Comparison of ENCODE assay signal across 23 cellular contexts in the genomic region with DNA sequence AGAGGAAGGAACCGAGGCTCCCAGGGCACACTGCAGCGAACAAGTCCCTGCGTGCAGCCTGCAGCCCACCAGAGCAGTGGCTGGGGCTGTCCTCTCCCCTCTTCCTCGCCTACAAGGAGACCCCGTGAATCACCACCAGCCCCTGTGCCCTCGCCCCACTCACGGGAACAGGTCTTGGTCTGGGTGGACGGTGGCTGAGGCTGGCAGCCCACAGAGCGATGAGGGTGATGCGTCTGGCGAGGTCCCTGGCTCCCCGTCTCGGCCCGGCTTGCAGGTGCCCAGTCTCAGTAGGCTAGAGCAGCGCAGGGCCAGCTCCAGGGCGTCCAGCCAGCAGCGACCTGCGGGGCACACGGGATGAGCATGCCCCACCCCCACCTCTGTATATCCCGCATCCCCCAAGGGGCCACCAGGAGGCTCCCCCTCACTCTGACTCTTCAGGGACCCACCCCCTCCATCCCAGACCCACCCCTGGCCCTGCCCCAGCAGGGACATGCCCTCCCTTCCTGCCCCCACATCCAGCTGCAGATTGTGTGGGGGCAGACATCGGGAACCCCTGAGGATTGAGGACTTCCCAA. TPM values are rescaled to one million over a fixed set of nuclear protein-coding genes. Genes with fewer than 3 reads are reported as not detected.
DNase-seq lines count a peak whose midpoint lies in the region; ATAC-seq and TF ChIP-seq lines count a peak whose summit lies in the region.
"Had no signal": no experiment of that assay in that cellular context is flagged by ENCODE, and none has a peak within 500 bp of the region (broad histone marks: within the 10 kb centered on the region; RNA-seq: fewer than 3 reads in every experiment).

No MANE protein-coding gene starts in this region.

- ATAC-seq in SK-N-SH treated with all-trans-retinoic acid at 6 μM for 48 hours (no peak), activated B cell treated with CpG ODN at 0.5 μM for 24 hours (ENCODE audit: low read depth) (no peak), left lobe of liver (no peak), GM18505 (IDR thresholded peaks at IDR 0.05; ENCODE audit: unreplicated experiment) (no peak)
- no peak for ATAC-seq in stimulated activated naive B cell treated with anti-CD40 and anti-IgM and Interleukin-4, amounts not matched to agents 10 μg/mL and 1 μg/mL and 100 μg/mL, for 72 hours (replicated peaks)
- ATAC-seq: activated CD4-positive, CD25-positive, alpha-beta regulatory T cell treated with anti-CD3 and anti-CD28 coated beads, Interleukin-2, amount 50 U/mL, for 24 hours; stimulated activated memory B cell treated with anti-CD40 and anti-IgM and Interleukin-4, amounts not matched to agents 10 μg/mL and 1 μg/mL and 100 μg/mL, for 72 hours had no signal

- H3K4me1 ChIP-seq in SK-N-SH (ENCODE audit: control insufficient read depth in 1 of 2, insufficient read depth in 2 of 2, low read depth in 1 of 2, low read length in 1 of 2) = no peaks in the 10 kb centered on the region

- H3K27me3 Mint-ChIP-seq in activated B cell treated with CpG ODN at 0.5 μM for 24 hours = peaks cover 6% of the 10 kb centered on the region
- peaks cover 4 to 10% of the 10 kb centered on the region in 2 donors for H3K27me3 Mint-ChIP-seq in stimulated activated naive B cell treated with anti-CD40 and anti-IgM and Interleukin-4, amounts not matched to agents 10 μg/mL and 1 μg/mL and 100 μg/mL, for 72 hours
- H3K27me3 Mint-ChIP-seq: activated naive CD8-positive, alpha-beta T cell had no signal

- no peak for TF ChIP-seq EP300 in SK-N-SH (IDR thresholded peaks at IDR 0.05; ENCODE audit: borderline replicate concordance in 1 of 2, low read depth in 1 of 2, low read length in 1 of 2)

- no peaks in the 10 kb centered on the region for H3F3A ChIP-seq in SK-N-SH (replicated peaks; ENCODE audit: insufficient read depth)

- H4K20me1 ChIP-seq in SK-N-SH (ENCODE audit: insufficient read depth) = 0 out of 2 replicates have a peak, but pooled peaks cover 4% of the 10 kb centered on the region

- H3K4me3 ChIP-seq in SK-N-SH (ENCODE audit: low read depth in 2 of 2, low read length in 1 of 2) = no peak overlapping the region
- H3K4me3 ChIP-seq: SK-N-MC, skin epidermis, thoracic aorta had no signal

- H3K4me3 Mint-ChIP-seq in activated B cell treated with CpG ODN at 0.5 μM for 24 hours = no peak overlapping the region
- no peak overlapping the region for H3K4me3 Mint-ChIP-seq in stimulated activated naive B cell treated with anti-CD40 and anti-IgM and Interleukin-4, amounts not matched to agents 10 μg/mL and 1 μg/mL and 100 μg/mL, for 72 hours
- H3K4me3 Mint-ChIP-seq: activated naive CD8-positive, alpha-beta T cell; activated T-helper 1 cell treated with anti-CD3 and anti-CD28 coated beads, Interleukin-12 subunit alpha, Interleukin-12 subunit beta, Interleukin-2, Interleukin-4 antibody, amounts not matched to agents 30 ng/mL and 10 ng/mL and 1 ng/mL, durations not matched to agents 14 hours and 24 hours and 36 hours; HFFc6; stimulated activated memory B cell treated with anti-CD40 and anti-IgM and Interleukin-4, amounts not matched to agents 10 μg/mL and 1 μg/mL and 100 μg/mL, for 72 hours had no signal

- H3K36me3 Mint-ChIP-seq in activated B cell treated with CpG ODN at 0.5 μM for 24 hours (ENCODE audit: low read depth) = no peaks in the 10 kb centered on the region
- no peaks in the 10 kb centered on the region for H3K36me3 Mint-ChIP-seq in stimulated activated naive B cell treated with anti-CD40 and anti-IgM and Interleukin-4, amounts not matched to agents 10 μg/mL and 1 μg/mL and 100 μg/mL, for 72 hours
- H3K36me3 Mint-ChIP-seq: stimulated activated memory B cell treated with anti-CD40 and anti-IgM and Interleukin-4, amounts not matched to agents 10 μg/mL and 1 μg/mL and 100 μg/mL, for 72 hours had no signal

- no peaks in the 10 kb centered on the region for H3K4me1 Mint-ChIP-seq in activated B cell treated with CpG ODN at 0.5 μM for 24 hours
- H3K4me1 Mint-ChIP-seq in stimulated activated naive B cell treated with anti-CD40 and anti-IgM and Interleukin-4, amounts not matched to agents 10 μg/mL and 1 μg/mL and 100 μg/mL, for 72 hours = no peaks in the 10 kb centered on the region
- H3K4me1 Mint-ChIP-seq: stimulated activated memory B cell treated with anti-CD40 and anti-IgM and Interleukin-4, amounts not matched to agents 10 μg/mL and 1 μg/mL and 100 μg/mL, for 72 hours had no signal

- no peak for TF ChIP-seq RAD21 in SK-N-SH (IDR thresholded peaks at IDR 0.05; ENCODE audit: low read length)

- TF ChIP-seq POLR2A in GM18505 (IDR thresholded peaks at IDR 0.05; ENCODE audit: borderline replicate concordance, extremely low read depth, insufficient read depth, insufficient read length) = no peak

- POLR2A ChIA-PET in SK-N-SH (lab: Yijun Ruan, JAX) (no interaction called here), activated B cell treated with CpG ODN at 0.5 μM for 24 hours (lab: Charles Lee) (no interaction called here)

- H3K4me2 ChIP-seq in SK-N-SH = no peak overlapping the region
- H3K4me2 ChIP-seq: KMS-11 had no signal

- H3K9me2 ChIP-seq in SK-N-SH = no peaks in the 10 kb centered on the region

- intact Hi-C loops in activated B cell treated with CpG ODN at 0.5 μM for 24 hours (cut with micrococcal nuclease) = no loop called here

- no peak overlapping the region for H2AFZ ChIP-seq in SK-N-SH (ENCODE audit: low read depth)

- no peaks in the 10 kb centered on the region for H3K79me2 ChIP-seq in SK-N-SH (ENCODE audit: insufficient read depth)

- no peaks in the 10 kb centered on the region; the same call in 1 of the 2 replicates for H3K9me3 ChIP-seq in SK-N-SH
- H3K9me3 ChIP-seq: thoracic aorta had no signal

- H3K9me3 Mint-ChIP-seq in activated B cell treated with CpG ODN at 0.5 μM for 24 hours = no peaks in the 10 kb centered on the region
- H3K9me3 Mint-ChIP-seq in stimulated activated naive B cell treated with anti-CD40 and anti-IgM and Interleukin-4, amounts not matched to agents 10 μg/mL and 1 μg/mL and 100 μg/mL, for 72 hours = no peaks in the 10 kb centered on the region
- H3K9me3 Mint-ChIP-seq: activated T-helper 1 cell treated with anti-CD3 and anti-CD28 coated beads, Interleukin-12 subunit alpha, Interleukin-12 subunit beta, Interleukin-2, Interleukin-4 antibody, amounts not matched to agents 30 ng/mL and 10 ng/mL and 1 ng/mL, durations not matched to agents 14 hours and 24 hours and 36 hours; HFFc6; stimulated activated memory B cell treated with anti-CD40 and anti-IgM and Interleukin-4, amounts not matched to agents 10 μg/mL and 1 μg/mL and 100 μg/mL, for 72 hours had no signal

- no peak overlapping the region for H3K27ac ChIP-seq in SK-N-SH (ENCODE audit: low read depth in 2 of 2, low read length in 1 of 2)
- H3K27ac ChIP-seq: 22Rv1, KMS-11, SK-N-MC, skin epidermis, thoracic aorta had no signal

- DNase-seq in SK-N-SH (peak; percentile 42), activated B cell treated with CpG ODN at 0.5 μM for 24 hours (peak; percentile 12), left lobe of liver (ENCODE audit: low spot score) (peak; percentile 40), anterior cingulate cortex (lab: John Stamatoyannopoulos, UW) (no peak), GM03348 (ENCODE audit: low spot score) (no peak)
- no peak for DNase-seq in stimulated activated naive B cell treated with anti-CD40 and anti-IgM and Interleukin-4, amounts not matched to agents 10 μg/mL and 1 μg/mL and 100 μg/mL, for 72 hours
- DNase-seq: DND-41; HFFc6; kidney glomerular epithelial cell; NCI-H2171; NCI-H526; stimulated activated CD4-positive, alpha-beta T cell treated with anti-CD3 and anti-CD28 coated beads, Interleukin-1b, Interleukin-23, amount 100 ng/mL, for 48 hours had no signal

- no peak overlapping the region for H3K9ac ChIP-seq in SK-N-SH
- H3K9ac ChIP-seq: KMS-11 had no signal

- H3K27me3 ChIP-seq in SK-N-SH (ENCODE audit: insufficient read depth) = no peaks in the 10 kb centered on the region

- CTCF ChIA-PET in SK-N-SH (lab: Yijun Ruan, JAX) = interaction anchor here (0.6 kb wide), 1 partner anchor 68 kb away, joined by 3 read pairs; no protein-coding TSS in a partner anchor
- CTCF ChIA-PET in activated B cell treated with CpG ODN at 0.5 μM for 24 hours (lab: Charles Lee) = no interaction called here

- 89% methylated on average over 6 of the region's 21 CpGs for WGBS in SK-N-SH (ENCODE audit: low lambda C conversion rate)

- TF ChIP-seq CTCF in SK-N-SH (IDR thresholded peaks at IDR 0.05) (no peak), activated B cell treated with CpG ODN at 0.5 μM for 24 hours (IDR thresholded peaks at IDR 0.05) (no peak)

- H3K27ac Mint-ChIP-seq in activated B cell treated with CpG ODN at 0.5 μM for 24 hours = no peak overlapping the region
- H3K27ac Mint-ChIP-seq in stimulated activated naive B cell treated with anti-CD40 and anti-IgM and Interleukin-4, amounts not matched to agents 10 μg/mL and 1 μg/mL and 100 μg/mL, for 72 hours = peak overlapping the region; percentile 6
- H3K27ac Mint-ChIP-seq: activated naive CD8-positive, alpha-beta T cell; activated T-helper 1 cell treated with anti-CD3 and anti-CD28 coated beads, Interleukin-12 subunit alpha, Interleukin-12 subunit beta, Interleukin-2, Interleukin-4 antibody, amounts not matched to agents 30 ng/mL and 10 ng/mL and 1 ng/mL, durations not matched to agents 14 hours and 24 hours and 36 hours; HFFc6; stimulated activated memory B cell treated with anti-CD40 and anti-IgM and Interleukin-4, amounts not matched to agents 10 μg/mL and 1 μg/mL and 100 μg/mL, for 72 hours had no signal

- peaks cover 0 to 7% of the 10 kb centered on the region in 2 experiments for H3K36me3 ChIP-seq in SK-N-SH (replicated peaks in 1 of 2; ENCODE audit: control insufficient read depth in 1 of 2, insufficient read depth in 2 of 2, low read length in 1 of 2)

TF ChIP-seq in SK-N-SH, 30 proteins besides CTCF, POLR2A, EP300 and RAD21 (continues in another document):
- TF ChIP-seq FOXJ3 (CRISPR knock-in tag; IDR thresholded peaks at IDR 0.05) (no peak), RXRA (IDR thresholded peaks at IDR 0.05; ENCODE audit: borderline replicate concordance, low read depth) (no peak), ELF1 (IDR thresholded peaks at IDR 0.05) (no peak), TAF1 (IDR thresholded peaks at IDR 0.05; ENCODE audit: borderline replicate concordance, low read depth, low read length) (no peak)

RNA-seq across cellular contexts. Expression of a gene that starts 50.5 kb away (rescaled TPM):
- 52.1 and 65.2 TPM in 2 replicates for polyA plus RNA-seq in SK-N-SH (2012; rRNA removed)
- 44.2 and 44.3 TPM in 2 replicates for polyA plus RNA-seq in SK-N-SH (2012; cell fraction: cytosol; rRNA removed)
- polyA plus RNA-seq in SK-N-SH (2012; cell fraction: nucleus; rRNA removed) = 139 and 179 TPM in 2 replicates
- total RNA-seq in activated B cell treated with CpG ODN at 0.5 μM for 24 hours = 95.9 and 110 TPM in 2 replicates
- 21.0 TPM for total RNA-seq in left lobe of liver

RNA-seq across cellular contexts. Expression of a gene that starts 57.4 kb away (rescaled TPM):
- 7.8 and 10.9 TPM in 2 replicates for polyA plus RNA-seq in SK-N-SH (2012; rRNA removed)
- 2.7 and 4.3 TPM in 2 replicates for polyA plus RNA-seq in SK-N-SH (2012; cell fraction: cytosol; rRNA removed)
- 39.6 and 46.8 TPM in 2 replicates for polyA plus RNA-seq in SK-N-SH (2012; cell fraction: nucleus; rRNA removed)
- not detected in 2 replicates for total RNA-seq in activated B cell treated with CpG ODN at 0.5 μM for 24 hours
- total RNA-seq in left lobe of liver = 3.6 TPM

Comparison
In these comparisons a context has a peak if more than half of its experiments do, and no peak if none do; other contexts are left out.
1. DNase-seq: peak in SK-N-SH (single experiment), activated B cell treated with CpG ODN at 0.5 μM for 24 hours (single experiment) and left lobe of liver (single experiment); none in stimulated activated naive B cell treated with anti-CD40 and anti-IgM and Interleukin-4, amounts not matched to agents 10 μg/mL and 1 μg/mL and 100 μg/mL, for 72 hours (single experiment), anterior cingulate cortex (0 of 58) and GM03348 (single experiment).